In genomic region chr13:108777421-108778420, GRCh38 we compare ENCODE assay signal across 12 cellular contexts.
DNase-seq lines count a peak whose midpoint lies in the region; ATAC-seq and TF ChIP-seq lines count a peak whose summit lies in the region.
"Had no signal": no experiment of that assay in that cellular context is flagged by ENCODE, and none has a peak within 500 bp of the region (broad histone marks: within the 10 kb centered on the region; RNA-seq: fewer than 3 reads in every experiment).

No MANE protein-coding gene starts in this region.

- no peaks in the 10 kb centered on the region for H3K36me3 ChIP-seq in HEK293 (ENCODE audit: control insufficient read depth in 2 of 2, insufficient read depth in 1 of 2, low read length in 2 of 2)
- no peaks in the 10 kb centered on the region for H3K36me3 ChIP-seq in SK-N-MC (ENCODE audit: insufficient read depth, low read length)
- H3K36me3 ChIP-seq in hepatocyte (replicated peaks; ENCODE audit: insufficient read depth, low read depth) = no peaks in the 10 kb centered on the region
- H3K36me3 ChIP-seq: BLaER1 treated with 17β-estradiol and CSF1 and Interleukin-3, amounts not matched to agents 10 nM and 100 nM had no signal

- H3K4me2 ChIP-seq in hepatocyte = no peak overlapping the region
- H3K4me2 ChIP-seq: BLaER1 treated with 17β-estradiol and CSF1 and Interleukin-3, amounts not matched to agents 10 nM and 100 nM had no signal

- H3K9me3 ChIP-seq in HEK293 (ENCODE audit: control insufficient read depth, insufficient read depth, low read depth, low read length) (no peaks in the 10 kb centered on the region), SK-N-MC (ENCODE audit: low read depth, low read length) (no peaks in the 10 kb centered on the region), hepatocyte (ENCODE audit: low read depth) (no peaks in the 10 kb centered on the region)

- CTCF ChIA-PET in HEK293 (lab: Yijun Ruan, JAX) = no interaction called here

- POLR2A ChIA-PET in HEK293 (lab: Yijun Ruan, JAX) = no interaction called here

- H3K9me2 ChIP-seq in hepatocyte (replicated peaks; ENCODE audit: insufficient read depth) = no peaks in the 10 kb centered on the region

- TF ChIP-seq CTCF in HEK293 (tag by site-specific recombination; IDR thresholded peaks at IDR 0.05) = no peak
- TF ChIP-seq CTCF in hepatocyte (IDR thresholded peaks at IDR 0.05; ENCODE audit: poor library complexity) = no peak
- TF ChIP-seq CTCF in osteocyte (IDR thresholded peaks at IDR 0.05) = no peak

- H3K27me3 ChIP-seq in hepatocyte = no peaks in the 10 kb centered on the region
- H3K27me3 ChIP-seq: BLaER1 treated with 17β-estradiol and CSF1 and Interleukin-3, amounts not matched to agents 10 nM and 100 nM had no signal

- no peak overlapping the region for H3K4me3 Mint-ChIP-seq in osteocyte (ENCODE audit: unreplicated experiment)
- H3K4me3 Mint-ChIP-seq: brain had no signal

- no peaks in the 10 kb centered on the region for H3K27me3 Mint-ChIP-seq in osteocyte (ENCODE audit: unreplicated experiment)
- H3K27me3 Mint-ChIP-seq: brain had no signal

- H2AFZ ChIP-seq in hepatocyte = no peak overlapping the region

- H3K27ac ChIP-seq in HEK293 (ENCODE audit: extremely low read depth, low read depth, low read length) (no peak overlapping the region), SK-N-MC (no peak overlapping the region), hepatocyte (peak overlapping the region; percentile 41)
- H3K27ac ChIP-seq: BLaER1 treated with 17β-estradiol and CSF1 and Interleukin-3, amounts not matched to agents 10 nM and 100 nM had no signal

- peaks cover 17% of the 10 kb centered on the region for H3K4me1 Mint-ChIP-seq in osteocyte (ENCODE audit: unreplicated experiment)

- H3K79me2 ChIP-seq in hepatocyte = no peaks in the 10 kb centered on the region

- peaks cover 4% of the 10 kb centered on the region for H3K9me3 Mint-ChIP-seq in osteocyte (ENCODE audit: unreplicated experiment)

- no peaks in the 10 kb centered on the region for H3K36me3 Mint-ChIP-seq in osteocyte (ENCODE audit: unreplicated experiment)

- DNase-seq in SK-N-MC (ENCODE audit: low read depth, low spot score) (peak; percentile 85), hepatocyte (ENCODE audit: low spot score) (peak; percentile 19), osteocyte (ENCODE audit: extremely low spot score, unreplicated experiment) (no peak), hippocampal formation (lab: John Stamatoyannopoulos, UW) (no peak), RPMI8226 (no peak), globus pallidus (ENCODE audit: low spot score) (no peak)
- DNase-seq: activated CD8-positive, alpha-beta memory T cell treated with anti-CD3 and anti-CD28 coated beads for 24 hours; NCI-H1092 treated with DMSO at 0.1 percent for 48 hours had no signal

- peak overlapping the region; percentile 76 for H3K27ac Mint-ChIP-seq in osteocyte (ENCODE audit: unreplicated experiment)
- H3K27ac Mint-ChIP-seq: brain had no signal

- no peak overlapping the region for H3K4me3 ChIP-seq in HEK293 (ENCODE audit: low read depth, low read length)
- H3K4me3 ChIP-seq in SK-N-MC = peak overlapping the region; percentile 47; the same call in 1 of the 2 replicates
- no peak overlapping the region for H3K4me3 ChIP-seq in hepatocyte
- H3K4me3 ChIP-seq: BLaER1 treated with 17β-estradiol and CSF1 and Interleukin-3, amounts not matched to agents 10 nM and 100 nM had no signal

- H4K20me1 ChIP-seq in hepatocyte (ENCODE audit: insufficient read depth, poor library complexity, severe bottlenecking) = no peaks in the 10 kb centered on the region
- H4K20me1 ChIP-seq: BLaER1 treated with 17β-estradiol and CSF1 and Interleukin-3, amounts not matched to agents 10 nM and 100 nM had no signal

- no peak for ATAC-seq in SK-N-SH treated with all-trans-retinoic acid at 6 μM for 48 hours

- H3K9ac ChIP-seq in SK-N-MC (ENCODE audit: insufficient read length) = no peak overlapping the region
- H3K9ac ChIP-seq: BLaER1 treated with 17β-estradiol and CSF1 and Interleukin-3, amounts not matched to agents 10 nM and 100 nM had no signal

- 37% methylated on average over 9 of the region's 9 CpGs for WGBS in hepatocyte (ENCODE audit: low lambda C conversion rate, missing lambda C conversion rate)

- H3K4me1 ChIP-seq in HEK293 (ENCODE audit: control insufficient read depth, insufficient read depth, low read length) = no peaks in the 10 kb centered on the region
- H3K4me1 ChIP-seq in hepatocyte (ENCODE audit: insufficient read depth) = no peaks in the 10 kb centered on the region
- H3K4me1 ChIP-seq: BLaER1 treated with 17β-estradiol and CSF1 and Interleukin-3, amounts not matched to agents 10 nM and 100 nM had no signal

TF ChIP-seq in HEK293, 187 proteins besides CTCF, POLR2A, EP300 and RAD21:
- 0 out of 2 replicates have a peak, but pooled peaks have one; percentile 22 for TF ChIP-seq HIC1 (tag by site-specific recombination; IDR thresholded peaks at IDR 0.05)
- TF ChIP-seq ZNF658 (tag by site-specific recombination; IDR thresholded peaks at IDR 0.05) = no peak

TF ChIP-seq in SK-N-SH treated with all-trans-retinoic acid at 6 μM for 48 hours, 23 proteins besides CTCF, POLR2A, EP300 and RAD21:
- TF ChIP-seq CSDC2 (CRISPR knock-in tag; IDR thresholded peaks at IDR 0.05) (no peak), BACH2 (CRISPR knock-in tag; IDR thresholded peaks at IDR 0.05; ENCODE audit: borderline replicate concordance) (no peak), ZNF70 (CRISPR knock-in tag; IDR thresholded peaks at IDR 0.05) (no peak), TOX (CRISPR knock-in tag; IDR thresholded peaks at IDR 0.05; ENCODE audit: borderline replicate concordance) (no peak), ESRRG (CRISPR knock-in tag; IDR thresholded peaks at IDR 0.05) (no peak), GLIS3 (CRISPR knock-in tag; IDR thresholded peaks at IDR 0.05) (no peak)

Comparison
In these comparisons a context has a peak if more than half of its experiments do, and no peak if none do; other contexts are left out.
1. DNase-seq: peak in SK-N-MC (single experiment) and hepatocyte (single experiment); none in osteocyte (single experiment), hippocampal formation (0 of 2), RPMI8226 (single experiment) and globus pallidus (single experiment).